17 cellular contexts compared by ENCODE assay signal in the genomic region with DNA sequence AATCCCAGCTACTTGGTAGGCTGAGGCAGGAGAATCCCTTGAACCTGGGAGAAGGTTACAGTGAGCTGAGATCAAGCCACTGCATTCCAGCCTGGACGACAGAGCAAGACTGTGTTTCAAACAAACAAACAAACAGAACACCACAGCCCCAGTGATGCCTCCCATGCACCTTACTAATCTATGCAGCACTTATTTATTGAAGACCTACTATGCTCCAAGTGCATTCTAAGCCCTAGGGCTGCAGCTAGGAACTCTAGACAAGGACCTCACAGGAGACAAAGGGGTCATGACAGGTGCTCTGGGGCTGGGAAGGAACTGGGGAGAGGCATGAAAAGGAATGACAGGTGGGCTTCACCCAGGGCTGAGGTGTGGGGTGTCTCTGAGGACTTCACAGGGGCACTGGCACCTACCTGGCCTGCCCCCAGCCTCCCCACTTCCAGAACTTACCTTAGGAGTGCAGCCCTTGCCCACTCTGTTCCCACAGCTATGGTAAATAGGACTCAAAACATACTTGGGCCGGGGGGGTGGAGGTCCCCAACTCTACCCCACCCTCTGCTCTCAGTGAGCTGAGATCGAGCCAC.
DNase-seq lines count a peak whose midpoint lies in the region; ATAC-seq, FAIRE-seq and TF ChIP-seq lines count a peak whose summit lies in the region.
"Had no signal": no experiment of that assay in that cellular context is flagged by ENCODE, and none has a peak within 500 bp of the region (broad histone marks: within the 10 kb centered on the region; RNA-seq: fewer than 3 reads in every experiment).

No MANE protein-coding gene starts in this region.

- H3K14ac ChIP-seq in trophoblast cell (ENCODE audit: low read length): no peak overlapping the region

- H4K8ac ChIP-seq in trophoblast cell (ENCODE audit: low read depth, low read length): no peak overlapping the region

- H2AK5ac ChIP-seq in trophoblast cell (ENCODE audit: low read length): no peak overlapping the region

- FAIRE-seq in A549 (lab: Jason Lieb, UNC): no peak
- FAIRE-seq: H54, HTR-8/SVneo had no signal

- H3K27ac Mint-ChIP-seq in endodermal cell: no peak overlapping the region

- no peak for TF ChIP-seq EP300 in A549 (IDR thresholded peaks at IDR 0.05)

- H3K4me3 ChIP-seq in A549 (no peak overlapping the region), SK-N-MC (no peak overlapping the region), endodermal cell (ENCODE audit: low read length) (no peak overlapping the region), trophoblast cell (ENCODE audit: low read depth, low read length) (no peak overlapping the region)
- H3K4me3 ChIP-seq: SJCRH30 had no signal

- POLR2A ChIA-PET in A549 (lab: Yijun Ruan, JAX): interaction anchor here (2.2 kb wide), 1 partner anchor 55 kb away, joined by 9 read pairs; no protein-coding TSS in a partner anchor

- WGBS in A549 (ENCODE audit: missing lambda C conversion rate): 66% methylated on average over 3 of the region's 3 CpGs
- WGBS in endodermal cell (ENCODE audit: insufficient coverage in 1 of 2, insufficient read length in 1 of 2), 2 experiments: 86 to 87% methylated on average over 2 to 3 of the region's 3 CpGs
- WGBS in trophoblast cell (ENCODE audit: extremely low coverage, insufficient coverage, insufficient read length): no CpG with 5 or more reads among the region's 3 CpGs

- H3K4me2 ChIP-seq in A549 (peak overlapping the region; percentile 8; the same call in 2 of the 3 replicates), trophoblast cell (ENCODE audit: low read length) (no peak overlapping the region)

- H3K9ac ChIP-seq in SK-N-MC (ENCODE audit: insufficient read length) (no peak overlapping the region), endodermal cell (ENCODE audit: extremely low read depth, low read length, poor library complexity, severe bottlenecking) (no peak overlapping the region), trophoblast cell (ENCODE audit: low read length) (no peak overlapping the region)

- DNase-seq in A549 (ENCODE audit: low read depth in 1 of 2, low spot score in 1 of 2) (no peak), SK-N-MC (ENCODE audit: low read depth, low spot score) (no peak), endodermal cell (peak; percentile 35), trophoblast cell (no peak), occipital lobe (lab: John Stamatoyannopoulos, UW) (no peak), AG20443 (ENCODE audit: low spot score) (no peak), globus pallidus (ENCODE audit: low spot score) (no peak)
- DNase-seq: MV-4-11, NCI-H1436 treated with DMSO at 0.1 percent for 48 hours, NCI-H2029 treated with DMSO at 0.1 percent for 48 hours, NCI-H748 treated with DMSO at 0.1 percent for 48 hours, SJCRH30 had no signal

- H3K27ac ChIP-seq in A549 (peak overlapping the region; percentile 98), SK-N-MC (peak overlapping the region; percentile 30; the same call in 1 of the 2 replicates), endodermal cell (ENCODE audit: low read depth, low read length) (no peak overlapping the region), trophoblast cell (ENCODE audit: low read depth, low read length) (no peak overlapping the region)
- H3K27ac ChIP-seq: C4-2B, HL-60, SJCRH30 had no signal

- no peak overlapping the region for H3K18ac ChIP-seq in trophoblast cell (ENCODE audit: low read length)

- no peaks in the 10 kb centered on the region for H3K36me3 ChIP-seq in SK-N-MC (ENCODE audit: insufficient read depth, low read length)
- no peaks in the 10 kb centered on the region for H3K36me3 ChIP-seq in endodermal cell (ENCODE audit: control insufficient read depth, insufficient read depth, low read length)
- H3K36me3 ChIP-seq in trophoblast cell (ENCODE audit: control insufficient read depth in 1 of 2, insufficient read depth in 2 of 2, low read length in 2 of 2): no peaks in the 10 kb centered on the region
- H3K36me3 ChIP-seq: SJCRH30 had no signal

- H2AFZ ChIP-seq in trophoblast cell (ENCODE audit: insufficient read depth, low read length, poor library complexity): no peak overlapping the region

- H3K23ac ChIP-seq in trophoblast cell (ENCODE audit: low read length): no peak overlapping the region

- no peaks in the 10 kb centered on the region for H3K9me3 Mint-ChIP-seq in endodermal cell

- TF ChIP-seq RAD21 in A549 (conservative IDR thresholded peaks at IDR 0.05 in 1 of 2, IDR thresholded peaks at IDR 0.05 in 1 of 2): no peak

- peaks cover 19% of the 10 kb centered on the region for H3K4me1 Mint-ChIP-seq in endodermal cell

- CTCF ChIA-PET in A549 (lab: Yijun Ruan, JAX): interaction anchor here (1.0 to 1.8 kb wide), 7 partner anchors 16 to 194 kb away, joined by 3 to 6 read pairs (median 3); no protein-coding TSS in a partner anchor

- H3K4me3 Mint-ChIP-seq in endodermal cell: peak overlapping the region; percentile 67

- H2BK120ac ChIP-seq in trophoblast cell (ENCODE audit: insufficient read depth, low read length, poor library complexity): no peak overlapping the region

- no peak overlapping the region for H3K4ac ChIP-seq in trophoblast cell (ENCODE audit: low read depth, low read length)

- H3K4me1 ChIP-seq in A549: peaks cover 58% of the 10 kb centered on the region
- H3K4me1 ChIP-seq in endodermal cell (ENCODE audit: control insufficient read depth, insufficient read depth, low read length): peaks cover 6% of the 10 kb centered on the region
- H3K4me1 ChIP-seq in trophoblast cell (ENCODE audit: control insufficient read depth in 1 of 2, insufficient read depth in 2 of 2, low read length in 2 of 2): peaks cover 5 to 8% of the 10 kb centered on the region in 2 experiments
- H3K4me1 ChIP-seq: SJCRH30 had no signal

- H4K91ac ChIP-seq in trophoblast cell (ENCODE audit: low read depth, low read length): no peak overlapping the region

- H3K36me3 Mint-ChIP-seq in endodermal cell (ENCODE audit: low read depth): no peaks in the 10 kb centered on the region

- H3K27me3 ChIP-seq in endodermal cell (ENCODE audit: control insufficient read depth, insufficient read depth, low read length, poor library complexity, severe bottlenecking): no peaks in the 10 kb centered on the region
- H3K27me3 ChIP-seq in trophoblast cell (ENCODE audit: insufficient read depth, low read length): no peaks in the 10 kb centered on the region

- TF ChIP-seq POLR2A in A549 (IDR thresholded peaks at IDR 0.05; ENCODE audit: low read length): no peak

- H3K27me3 Mint-ChIP-seq in endodermal cell (ENCODE audit: insufficient read depth): peaks cover 16% of the 10 kb centered on the region

- H3K9me3 ChIP-seq in A549 (no peaks in the 10 kb centered on the region), SK-N-MC (ENCODE audit: low read depth, low read length) (no peaks in the 10 kb centered on the region), endodermal cell (ENCODE audit: control insufficient read depth, low read length) (no peaks in the 10 kb centered on the region), trophoblast cell (ENCODE audit: insufficient read depth, low read depth, low read length) (peaks cover 2% of the 10 kb centered on the region)
- H3K9me3 ChIP-seq: SJCRH30 had no signal

- no peak overlapping the region for H2BK5ac ChIP-seq in trophoblast cell (ENCODE audit: low read depth, low read length, poor library complexity)

- TF ChIP-seq CTCF in A549 (IDR thresholded peaks at IDR 0.05) (no peak), endodermal cell (conservative IDR thresholded peaks at IDR 0.05) (no peak)

- peaks cover 11% of the 10 kb centered on the region for H3K79me1 ChIP-seq in trophoblast cell (ENCODE audit: low read length)

- no peak overlapping the region for H4K12ac ChIP-seq in trophoblast cell (ENCODE audit: low read depth, low read length)

- H2BK12ac ChIP-seq in trophoblast cell (ENCODE audit: low read length): peak overlapping the region; percentile 6

- ATAC-seq in A549: no peak
- ATAC-seq in GM19035 (IDR thresholded peaks at IDR 0.05; ENCODE audit: unreplicated experiment): no peak

- peaks cover 4% of the 10 kb centered on the region for H3K79me2 ChIP-seq in trophoblast cell (ENCODE audit: control insufficient read depth, insufficient read depth, low read length, poor library complexity)

TF ChIP-seq in A549, 52 proteins besides CTCF, POLR2A, EP300 and RAD21:
- TF ChIP-seq FOSB (CRISPR knock-in tag; IDR thresholded peaks at IDR 0.05) (no peak), ZFP36 (IDR thresholded peaks at IDR 0.05; ENCODE audit: borderline replicate concordance, partially characterized antibody) (no peak), SREBF2 (IDR thresholded peaks at IDR 0.05) (no peak), RNF2 (IDR thresholded peaks at IDR 0.05; ENCODE audit: borderline replicate concordance, low read depth) (no peak), CBX2 (IDR thresholded peaks at IDR 0.05; ENCODE audit: borderline replicate concordance, low read depth) (no peak), KDM5A (IDR thresholded peaks at IDR 0.05) (no peak), HEYL (CRISPR knock-in tag; IDR thresholded peaks at IDR 0.05) (no peak), HDAC2 (IDR thresholded peaks at IDR 0.05) (no peak), HOXB5 (CRISPR knock-in tag; IDR thresholded peaks at IDR 0.05) (no peak), MAFK (IDR thresholded peaks at IDR 0.05; ENCODE audit: partially characterized antibody) (no peak), SMC3 (IDR thresholded peaks at IDR 0.05) (no peak), MAZ (IDR thresholded peaks at IDR 0.05; ENCODE audit: borderline replicate concordance, low read depth, low read length) (no peak), ESRRA (IDR thresholded peaks at IDR 0.05; ENCODE audit: borderline replicate concordance, low read length) (no peak), RCOR1 (IDR thresholded peaks at IDR 0.05; ENCODE audit: low read depth, low read length) (no peak), RFX5 (IDR thresholded peaks at IDR 0.05) (no peak), JUN (IDR thresholded peaks at IDR 0.05) (no peak), ZNF302 (CRISPR knock-in tag; IDR thresholded peaks at IDR 0.05) (no peak)
- TF ChIP-seq, protein P1, sequence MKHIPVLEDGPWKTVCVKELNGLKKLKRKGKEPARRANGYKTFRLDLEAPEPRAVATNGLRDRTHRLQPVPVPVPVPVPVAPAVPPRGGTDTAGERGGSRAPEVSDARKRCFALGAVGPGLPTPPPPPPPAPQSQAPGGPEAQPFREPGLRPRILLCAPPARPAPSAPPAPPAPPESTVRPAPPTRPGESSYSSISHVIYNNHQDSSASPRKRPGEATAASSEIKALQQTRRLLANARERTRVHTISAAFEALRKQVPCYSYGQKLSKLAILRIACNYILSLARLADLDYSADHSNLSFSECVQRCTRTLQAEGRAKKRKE (CRISPR knock-in tag; IDR thresholded peaks at IDR 0.05; ENCODE audit: low read depth): no peak
- TF ChIP-seq, protein P2, sequence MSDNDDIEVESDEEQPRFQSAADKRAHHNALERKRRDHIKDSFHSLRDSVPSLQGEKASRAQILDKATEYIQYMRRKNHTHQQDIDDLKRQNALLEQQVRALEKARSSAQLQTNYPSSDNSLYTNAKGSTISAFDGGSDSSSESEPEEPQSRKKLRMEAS (IDR thresholded peaks at IDR 0.05): no peak
- TF ChIP-seq, protein P3, sequence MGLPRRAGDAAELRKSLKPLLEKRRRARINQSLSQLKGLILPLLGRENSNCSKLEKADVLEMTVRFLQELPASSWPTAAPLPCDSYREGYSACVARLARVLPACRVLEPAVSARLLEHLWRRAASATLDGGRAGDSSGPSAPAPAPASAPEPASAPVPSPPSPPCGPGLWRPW (IDR thresholded peaks at IDR 0.05): no peak

Comparison
In these comparisons a context has a peak if more than half of its experiments do, and no peak if none do; other contexts are left out.
1. H3K27ac ChIP-seq: peak in A549 (2 of 2) and SK-N-MC (single experiment); none in endodermal cell (single experiment) and trophoblast cell (single experiment).